ENCODE assay signal across 34 cellular contexts in the genomic region with DNA sequence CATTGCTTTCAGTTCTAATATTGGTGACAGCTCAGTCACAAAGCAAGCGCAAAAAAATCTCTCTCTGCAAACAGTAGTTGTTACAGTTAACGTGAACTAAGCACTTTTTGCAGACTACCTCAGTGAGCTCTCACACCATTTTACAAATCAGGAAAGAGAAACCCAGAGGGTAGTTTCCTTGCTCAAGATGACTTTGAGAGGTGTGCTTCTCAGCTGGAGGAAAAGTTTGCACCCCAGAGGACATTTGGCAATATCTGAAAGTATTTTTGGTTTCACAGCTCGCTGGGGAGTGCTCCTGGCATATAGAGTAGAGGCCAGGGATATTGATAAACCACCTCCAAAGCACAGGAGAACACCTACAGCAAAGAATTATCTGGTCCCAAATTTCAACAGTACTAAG.
"Had no signal": no experiment of that assay in that cellular context is flagged by ENCODE, and none has a peak within 500 bp of the region (broad histone marks: within the 10 kb centered on the region; RNA-seq: fewer than 3 reads in every experiment).

No MANE protein-coding gene starts in this region.

- DNase-seq: Karpas-422, Kasumi-1, MG63, MV-4-11, NCI-H1048, NCI-H1092, NCI-H1092 treated with DMSO at 0.1 percent for 48 hours, NCI-H1105, NCI-H1105 treated with DMSO at 0.1 percent for 48 hours, NCI-H1417, NCI-H1417 treated with DMSO at 0.1 percent for 48 hours, NCI-H1436, NCI-H1436 treated with DMSO at 0.1 percent for 48 hours, NCI-H146, NCI-H1694, NCI-H1694 treated with DMSO at 0.1 percent for 48 hours, NCI-H187, NCI-H187 treated with DMSO at 0.1 percent for 48 hours, NCI-H1930, NCI-H2029, NCI-H2029 treated with DMSO at 0.1 percent for 48 hours, NCI-H2081, NCI-H2081 treated with DMSO at 0.1 percent for 48 hours, NCI-H2107, NCI-H2171, NCI-H2171 treated with DMSO at 0.1 percent for 48 hours, NCI-H2227 treated with DMSO at 0.1 percent for 48 hours, NCI-H226, NCI-H345, NCI-H446, NCI-H446 treated with DMSO at 0.1 percent for 48 hours, NCI-H510A, NCI-H510A treated with DMSO at 0.1 percent for 48 hours had no signal

- H3K4me2 ChIP-seq: KMS-11 had no signal

- H3K27me3 ChIP-seq: MG63 had no signal

- H3K9me3 ChIP-seq: MG63 had no signal

- H3K9ac ChIP-seq: KMS-11 had no signal

- H3K36me3 ChIP-seq: MG63 had no signal

- H3K27ac ChIP-seq: KMS-11 had no signal

- H3K4me3 ChIP-seq: MG63 had no signal
